8 cellular contexts compared by ENCODE assay signal in genomic region chr14:39102265-39102968, GRCh38. TPM values are rescaled to one million over a fixed set of nuclear protein-coding genes. Genes with fewer than 3 reads are reported as not detected.
A peak's percentile ranks its signal among the peaks of the same experiment; 100 is the strongest.
DNase-seq lines count a peak whose midpoint lies in the region; ATAC-seq, FAIRE-seq and TF ChIP-seq lines count a peak whose summit lies in the region.

No MANE protein-coding gene starts in this region.

- H2BK120ac ChIP-seq in H1 (replicated peaks; ENCODE audit: low read depth, low read length) (no peak overlapping the region), mesendoderm (ENCODE audit: low read depth, low read length) (peak overlapping the region; percentile 52)

- no peak overlapping the region for H4K91ac ChIP-seq in H1 (replicated peaks; ENCODE audit: insufficient read length, low read length)

- H3K4me2 ChIP-seq in H1 (ENCODE audit: insufficient read depth in 1 of 2, low read depth in 2 of 2, low read length in 2 of 2), result peak overlapping the region; percentile 67 to 84
- peak overlapping the region; percentile 94 for H3K4me2 ChIP-seq in mesendoderm (ENCODE audit: low read length)

- peak overlapping the region; percentile 96 for H3K4me3 Mint-ChIP-seq in type B pancreatic cell

- H3K9ac ChIP-seq in H1 (replicated peaks in 1 of 4; ENCODE audit: extremely low read depth in 1 of 4, low read depth in 3 of 4, low read length in 3 of 4) (peak overlapping the region; percentile 78 to 87 (median 87)), mesendoderm (ENCODE audit: low read length) (peak overlapping the region; percentile 79)

- FAIRE-seq in H1 (lab: Jason Lieb, UNC), result no peak

- H3K23me2 ChIP-seq in H1 (ENCODE audit: low read depth, low read length), result peaks cover 3% of the 10 kb centered on the region; the same call in 1 of the 2 replicates

- H3K27ac Mint-ChIP-seq in type B pancreatic cell, result peak overlapping the region; percentile 93

- H3K27me3 ChIP-seq in BE2C (no peaks in the 10 kb centered on the region), RWPE2 (ENCODE audit: insufficient read depth, poor library complexity, severe bottlenecking) (no peaks in the 10 kb centered on the region), H1 (replicated peaks in 1 of 4; ENCODE audit: control insufficient read depth in 3 of 4, extremely low read depth in 1 of 4, insufficient read depth in 3 of 4, low read length in 3 of 4) (no peaks in the 10 kb centered on the region), mesendoderm (ENCODE audit: insufficient read depth, low read length, poor library complexity) (no peaks in the 10 kb centered on the region)

- TF ChIP-seq POLR2A in GM18505 (IDR thresholded peaks at IDR 0.05; ENCODE audit: borderline replicate concordance, extremely low read depth, insufficient read depth, insufficient read length) (no peak), H1 (IDR thresholded peaks at IDR 0.05; ENCODE audit: control extremely low read depth in 1 of 2, low read depth in 2 of 2, low read length in 2 of 2) (no peak)

- peak overlapping the region; percentile 41 for H4K5ac ChIP-seq in H1 (ENCODE audit: insufficient read length, low read depth, low read length)
- H4K5ac ChIP-seq in mesendoderm (ENCODE audit: low read length), result no peak overlapping the region

- TF ChIP-seq CTCF in BE2C (IDR thresholded peaks at IDR 0.05; ENCODE audit: low read depth, low read length) (no peak), RWPE2 (IDR thresholded peaks at IDR 0.05; ENCODE audit: poor library complexity, severe bottlenecking) (no peak), H1 (IDR thresholded peaks at IDR 0.05; ENCODE audit: control extremely low read depth in 1 of 3, insufficient read depth in 1 of 3, low read depth in 1 of 3, low read length in 3 of 3) (no peak), type B pancreatic cell (conservative IDR thresholded peaks at IDR 0.05) (no peak)

- H3K27ac ChIP-seq in RWPE2 (ENCODE audit: poor library complexity, severe bottlenecking) (peak overlapping the region; percentile 74), H1 (ENCODE audit: low read depth, low read length) (peak overlapping the region; percentile 70; the same call in 1 of the 2 replicates), mesendoderm (ENCODE audit: low read depth, low read length) (peak overlapping the region; percentile 67)

- H3K4me3 ChIP-seq in BE2C (ENCODE audit: low read depth, low read length), result peak overlapping the region; percentile 83
- peak overlapping the region; percentile 50 for H3K4me3 ChIP-seq in RWPE2 (ENCODE audit: severe bottlenecking)
- peak overlapping the region; percentile 81 to 85 (median 82) for H3K4me3 ChIP-seq in H1 (ENCODE audit: extremely low read depth in 1 of 4, insufficient read depth in 2 of 4, low read depth in 3 of 4, low read length in 4 of 4)
- peak overlapping the region; percentile 66 for H3K4me3 ChIP-seq in mesendoderm (ENCODE audit: low read length)

- H3K4me1 ChIP-seq in BE2C (no peaks in the 10 kb centered on the region), RWPE2 (ENCODE audit: insufficient read depth, poor library complexity, severe bottlenecking) (peaks cover 24% of the 10 kb centered on the region), H1 (replicated peaks in 1 of 4; ENCODE audit: control insufficient read depth in 3 of 4, insufficient read depth in 4 of 4, low read length in 3 of 4) (peaks cover 0 to 3% (median 1%) of the 10 kb centered on the region in 4 experiments; a peak in 3 of 7 replicates), mesendoderm (ENCODE audit: control insufficient read depth, low read depth, low read length) (no peaks in the 10 kb centered on the region)

- H3K18ac ChIP-seq in H1 (ENCODE audit: extremely low read depth, low read length), result peak overlapping the region; percentile 65
- peak overlapping the region; percentile 98 for H3K18ac ChIP-seq in mesendoderm (ENCODE audit: low read length)

- H2BK15ac ChIP-seq in H1 (ENCODE audit: low read length) (no peak overlapping the region), mesendoderm (replicated peaks; ENCODE audit: low read depth) (no peak overlapping the region)

- no peak overlapping the region for H3K14ac ChIP-seq in H1 (ENCODE audit: insufficient read length)

- peaks cover 17% of the 10 kb centered on the region for H3K4me1 Mint-ChIP-seq in type B pancreatic cell (ENCODE audit: unreplicated experiment)

- H2BK5ac ChIP-seq in H1 (ENCODE audit: low read depth, low read length) (peak overlapping the region; percentile 81; the same call in 1 of the 2 replicates), mesendoderm (ENCODE audit: low read length) (peak overlapping the region; percentile 3)

- no peak overlapping the region for H2BK12ac ChIP-seq in H1 (ENCODE audit: low read depth, low read length)

- no peak overlapping the region for H3K23ac ChIP-seq in H1 (ENCODE audit: insufficient read length)
- no peak overlapping the region for H3K23ac ChIP-seq in mesendoderm (ENCODE audit: low read length)

- H4K8ac ChIP-seq in H1 (ENCODE audit: extremely low read depth, insufficient read depth, low read length) (no peak overlapping the region), mesendoderm (ENCODE audit: low read depth, low read length) (peak overlapping the region; percentile 90)

- H3K27me3 Mint-ChIP-seq in type B pancreatic cell, result no peaks in the 10 kb centered on the region

- H3K56ac ChIP-seq in H1 (replicated peaks; ENCODE audit: insufficient read length, low read depth, low read length) (peak overlapping the region; percentile 2), mesendoderm (ENCODE audit: low read length) (peak overlapping the region; percentile 93)

- H3K9me3 ChIP-seq in BE2C (no peaks in the 10 kb centered on the region), RWPE2 (ENCODE audit: severe bottlenecking) (no peaks in the 10 kb centered on the region), H1 (ENCODE audit: insufficient read depth in 2 of 2, low read depth in 1 of 2, low read length in 1 of 2) (no peaks in the 10 kb centered on the region)

- H3K79me2 ChIP-seq in H1 (ENCODE audit: control insufficient read depth in 1 of 2, insufficient read depth in 2 of 2, low read length in 2 of 2) (peaks cover 0 to 43% of the 10 kb centered on the region in 2 experiments; a peak in 3 of 4 replicates), mesendoderm (ENCODE audit: control insufficient read depth, insufficient read depth, low read length) (peaks cover 20% of the 10 kb centered on the region)

- H3K79me1 ChIP-seq in H1 (ENCODE audit: low read depth, low read length) (no peaks in the 10 kb centered on the region), mesendoderm (ENCODE audit: low read length) (peaks cover 3% of the 10 kb centered on the region)

- no peak for TF ChIP-seq RAD21 in H1 (IDR thresholded peaks at IDR 0.05 in 1 of 2, conservative IDR thresholded peaks at IDR 0.05 in 1 of 2; ENCODE audit: low read depth in 2 of 2, low read length in 2 of 2)

- POLR2A ChIA-PET in H1 (lab: Charles Lee; ENCODE audit: partially characterized antibody), result interaction anchor here (0.9 to 3.7 kb wide), 14 partner anchors 10 to 330 kb away, joined by 3 to 23 read pairs (median 6); partner anchors contain the start of genes FBXO33, GEMIN2, PNN and TRAPPC6B

- H3K36me3 ChIP-seq in BE2C, result no peaks in the 10 kb centered on the region
- H3K36me3 ChIP-seq in RWPE2 (ENCODE audit: low read depth), result peaks cover 20% of the 10 kb centered on the region
- H3K36me3 ChIP-seq in H1 (ENCODE audit: control insufficient read depth in 2 of 4, insufficient read depth in 4 of 4, low read length in 3 of 4), result no peaks in the 10 kb centered on the region
- H3K36me3 ChIP-seq in mesendoderm (ENCODE audit: control insufficient read depth, insufficient read depth, low read length), result no peaks in the 10 kb centered on the region

- CTCF ChIA-PET in H1 (lab: Charles Lee; ENCODE audit: partially characterized antibody), result no interaction called here

- H3K36me3 Mint-ChIP-seq in type B pancreatic cell, result peaks cover 5% of the 10 kb centered on the region

- H2BK20ac ChIP-seq in H1 (ENCODE audit: low read length), result no peak overlapping the region

- H2AK5ac ChIP-seq in H1 (ENCODE audit: low read depth, low read length), result no peak overlapping the region
- H2AK5ac ChIP-seq in mesendoderm (ENCODE audit: low read length), result no peak overlapping the region

- H3K4ac ChIP-seq in H1 (replicated peaks; ENCODE audit: insufficient read length, low read depth, low read length) (no peak overlapping the region), mesendoderm (ENCODE audit: low read depth, low read length) (peak overlapping the region; percentile 90)

- ATAC-seq in GM18505 (IDR thresholded peaks at IDR 0.05; ENCODE audit: unreplicated experiment) (peak; percentile 14), HG03095 (IDR thresholded peaks at IDR 0.05; ENCODE audit: unreplicated experiment) (peak; percentile 6), RWPE2 (ENCODE audit: low read depth) (peak; percentile 25)

- DNase-seq in BE2C (no peak), RWPE2 (ENCODE audit: low spot score) (no peak), H1 (ENCODE audit: low read depth in 1 of 2, low spot score in 2 of 2) (no peak), mesendoderm (peak; percentile 61), type B pancreatic cell (ENCODE audit: extremely low spot score, unreplicated experiment) (no peak), DMS153 treated with DMSO at 0.1 percent for 48 hours (lab: John Stamatoyannopoulos, UW; ENCODE audit: unreplicated experiment) (no peak)

- no peak for TF ChIP-seq EP300 in H1 (IDR thresholded peaks at IDR 0.05; ENCODE audit: borderline replicate concordance in 1 of 2, low read depth in 2 of 2, low read length in 2 of 2)

- no peaks in the 10 kb centered on the region for H3K9me3 Mint-ChIP-seq in type B pancreatic cell

- 15% methylated on average over 12 of the region's 23 CpGs; no CpG with 5 or more reads in 1 of the 2 experiments for WGBS in H1 (ENCODE audit: extremely low coverage in 1 of 2, insufficient coverage in 1 of 2, insufficient read length in 1 of 2, insufficient replicate concordance in 2 of 2, low coverage in 1 of 2, low lambda C conversion rate in 2 of 2, missing lambda C conversion rate in 1 of 2), 2 experiments
- WGBS in mesendoderm (ENCODE audit: extremely low coverage, insufficient coverage, low lambda C conversion rate), result no CpG with 5 or more reads among the region's 23 CpGs

- H4K20me1 ChIP-seq in H1 (replicated peaks in 1 of 2; ENCODE audit: control insufficient read depth in 1 of 2, insufficient read depth in 2 of 2, low read length in 2 of 2), result no peaks in the 10 kb centered on the region

- H2AFZ ChIP-seq in H1 (ENCODE audit: low read length), result peak overlapping the region; percentile 3; the same call in 1 of the 2 replicates

RNA-seq across cellular contexts. Expression of gene SEC23A, which starts 0.6 kb away (rescaled TPM):
- polyA plus RNA-seq in BE2C (2012; ENCODE audit: insufficient read depth, insufficient read length, low read depth), result 29.1 TPM
- total RNA-seq in H1 (2021; fragmentation: NEBNext Ultra II Directional; extraction: Animal tissue kit (Norgen Biotek cat#: 25700)), result 58.2 and 60.9 TPM in 2 replicates
- 26.7 and 30.9 TPM in 2 replicates for polyA plus RNA-seq in H1 (2011; rRNA removed)
- 23.2 TPM for polyA plus RNA-seq in H1 (2011; cell fraction: cytosol; rRNA removed)
- 23.2 TPM for polyA plus RNA-seq in H1 (2011; cell fraction: nucleus; rRNA removed)
- 37.3 to 51.3 TPM (median 42.3 TPM) in 4 replicates for polyA plus RNA-seq in H1 (2012, experiment 1 of 2)
- polyA plus RNA-seq in H1 (2012, experiment 2 of 2), result 2.3 TPM
- polyA plus RNA-seq in H1 (2013, experiment 1 of 2), result 27.6 TPM
- polyA plus RNA-seq in H1 (2013, experiment 2 of 2), result 27.5 TPM
- polyA minus RNA-seq in H1 (2011; rRNA and poly(A)+ RNA removed), result 92.9 and 159 TPM in 2 replicates
- 80.7 TPM for polyA minus RNA-seq in H1 (2011; cell fraction: cytosol; rRNA and poly(A)+ RNA removed)
- polyA minus RNA-seq in H1 (2011; cell fraction: nucleus; rRNA and poly(A)+ RNA removed), result 92.3 TPM
- polyA plus RNA-seq in mesendoderm (2013, experiment 1 of 2), result 28.2 TPM
- 26.7 TPM for polyA plus RNA-seq in mesendoderm (2013, experiment 2 of 2)
- total RNA-seq in type B pancreatic cell (ENCODE audit: low replicate concordance), result 64.0 and 84.8 TPM in 2 replicates

RNA-seq across cellular contexts. Expression of gene GEMIN2, which starts 11.7 kb away (rescaled TPM):
- 16.5 TPM for polyA plus RNA-seq in BE2C (2012; ENCODE audit: insufficient read depth, insufficient read length, low read depth)
- total RNA-seq in H1 (2021; fragmentation: NEBNext Ultra II Directional; extraction: Animal tissue kit (Norgen Biotek cat#: 25700)), result 29.1 TPM in 2 replicates
- 21.5 and 30.8 TPM in 2 replicates for polyA plus RNA-seq in H1 (2011; rRNA removed)
- 47.7 TPM for polyA plus RNA-seq in H1 (2011; cell fraction: cytosol; rRNA removed)
- 13.2 TPM for polyA plus RNA-seq in H1 (2011; cell fraction: nucleus; rRNA removed)
- 28.2 to 30.3 TPM (median 28.9 TPM) in 4 replicates for polyA plus RNA-seq in H1 (2012, experiment 1 of 2)
- polyA plus RNA-seq in H1 (2012, experiment 2 of 2), result 10.8 TPM
- polyA plus RNA-seq in H1 (2013, experiment 1 of 2), result 10.5 TPM
- 10.9 TPM for polyA plus RNA-seq in H1 (2013, experiment 2 of 2)
- 13.9 and 17.6 TPM in 2 replicates for polyA minus RNA-seq in H1 (2011; rRNA and poly(A)+ RNA removed)
- polyA minus RNA-seq in H1 (2011; cell fraction: cytosol; rRNA and poly(A)+ RNA removed), result 15.0 TPM
- 15.0 TPM for polyA minus RNA-seq in H1 (2011; cell fraction: nucleus; rRNA and poly(A)+ RNA removed)
- 15.5 TPM for polyA plus RNA-seq in mesendoderm (2013, experiment 1 of 2)
- polyA plus RNA-seq in mesendoderm (2013, experiment 2 of 2), result 16.2 TPM
- total RNA-seq in type B pancreatic cell (ENCODE audit: low replicate concordance), result 15.0 and 20.1 TPM in 2 replicates
